ENCODE assay signal across 19 cellular contexts in the genomic region with DNA sequence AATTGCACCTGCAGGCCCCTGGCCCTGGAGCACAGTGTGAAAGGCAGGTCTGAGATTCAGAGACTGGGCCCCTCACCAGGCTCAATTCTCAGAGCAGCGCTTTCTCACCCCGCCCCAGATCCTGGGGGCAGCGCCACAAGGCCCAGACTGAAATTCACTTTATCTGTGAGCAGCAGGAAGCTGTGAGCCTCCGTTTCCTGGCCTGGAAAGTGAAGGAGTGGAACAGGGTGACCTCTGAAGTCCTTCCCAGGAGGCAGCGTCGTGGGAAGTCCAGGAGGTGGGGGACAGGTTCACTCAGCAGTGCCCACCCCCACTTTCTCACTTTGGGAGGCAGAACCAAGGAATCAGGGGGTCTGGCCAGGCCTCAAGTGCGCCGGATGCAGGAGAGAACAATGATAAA.
DNase-seq lines count a peak whose midpoint lies in the region; ATAC-seq and TF ChIP-seq lines count a peak whose summit lies in the region.
"Had no signal": no experiment of that assay in that cellular context is flagged by ENCODE, and none has a peak within 500 bp of the region (broad histone marks: within the 10 kb centered on the region; RNA-seq: fewer than 3 reads in every experiment).

No MANE protein-coding gene starts in this region.

- H3K4me2 ChIP-seq in DND-41 (ENCODE audit: insufficient read depth, low read length), result no peak overlapping the region

- no peaks in the 10 kb centered on the region for H3K36me3 Mint-ChIP-seq in activated naive CD4-positive, alpha-beta T cell treated with anti-CD3 and anti-CD28 coated beads, Interleukin-2, amount 10 ng/mL, durations not matched to agents 7 days and 5 days
- H3K36me3 Mint-ChIP-seq: CD4-positive, alpha-beta memory T cell had no signal

- no peak overlapping the region for H3K27ac Mint-ChIP-seq in activated naive CD4-positive, alpha-beta T cell treated with anti-CD3 and anti-CD28 coated beads, Interleukin-2, amount 10 ng/mL, durations not matched to agents 7 days and 5 days
- H3K27ac Mint-ChIP-seq: CD4-positive, alpha-beta memory T cell had no signal

- H3K36me3 ChIP-seq in DND-41 (ENCODE audit: insufficient read depth, low read length) (no peaks in the 10 kb centered on the region), testis (ENCODE audit: low read depth, missing control alignments) (no peaks in the 10 kb centered on the region)
- H3K36me3 ChIP-seq: SJCRH30 had no signal

- no peak for TF ChIP-seq POLR2A in testis (IDR thresholded peaks at IDR 0.05)

- H3K27ac ChIP-seq in DND-41 (ENCODE audit: low read length), result peak overlapping the region; percentile 39; the same call in 1 of the 2 replicates
- H3K27ac ChIP-seq in testis, result no peak overlapping the region
- H3K27ac ChIP-seq: GM23248, HL-60, SJCRH30 had no signal

- H3K9me3 ChIP-seq in DND-41 (ENCODE audit: insufficient read depth, low read length, severe bottlenecking) (no peaks in the 10 kb centered on the region), testis (no peaks in the 10 kb centered on the region)
- H3K9me3 ChIP-seq: SJCRH30 had no signal

- H3K9me3 Mint-ChIP-seq in activated naive CD4-positive, alpha-beta T cell treated with anti-CD3 and anti-CD28 coated beads, Interleukin-2, amount 10 ng/mL, durations not matched to agents 7 days and 5 days, result no peaks in the 10 kb centered on the region

- H2AFZ ChIP-seq in DND-41 (ENCODE audit: low read depth, low read length), result no peak overlapping the region
- H2AFZ ChIP-seq: GM23248 had no signal

- no peak for ATAC-seq in DND-41 (ENCODE audit: insufficient read depth, low read depth)

- H3K9ac ChIP-seq in DND-41 (ENCODE audit: low read depth, low read length), result no peak overlapping the region
- H3K9ac ChIP-seq: GM23248 had no signal

- CTCF ChIA-PET in activated naive CD4-positive, alpha-beta T cell treated with anti-CD3 and anti-CD28 coated beads, Interleukin-2, amount 10 ng/mL, durations not matched to agents 7 days and 5 days (lab: Charles Lee), result no interaction called here

- H3K4me1 ChIP-seq in DND-41 (ENCODE audit: insufficient read depth, low read length), result peaks cover 11% of the 10 kb centered on the region; the same call in 1 of the 2 replicates
- peaks cover 6% of the 10 kb centered on the region for H3K4me1 ChIP-seq in testis
- H3K4me1 ChIP-seq: SJCRH30 had no signal

- no peak overlapping the region for H3K4me3 Mint-ChIP-seq in activated naive CD4-positive, alpha-beta T cell treated with anti-CD3 and anti-CD28 coated beads, Interleukin-2, amount 10 ng/mL, durations not matched to agents 7 days and 5 days
- H3K4me3 Mint-ChIP-seq: CD4-positive, alpha-beta memory T cell had no signal

- intact Hi-C loops in testis (cut with DNase I; ENCODE audit: low total_unique reads), result no loop called here

- H3K27me3 ChIP-seq in DND-41 (ENCODE audit: insufficient read depth, low read length, poor library complexity) (no peaks in the 10 kb centered on the region), testis (no peaks in the 10 kb centered on the region)

- H4K20me1 ChIP-seq in DND-41 (ENCODE audit: insufficient read depth, low read length), result no peaks in the 10 kb centered on the region

- peaks cover 13% of the 10 kb centered on the region for H3K27me3 Mint-ChIP-seq in activated naive CD4-positive, alpha-beta T cell treated with anti-CD3 and anti-CD28 coated beads, Interleukin-2, amount 10 ng/mL, durations not matched to agents 7 days and 5 days

- no peaks in the 10 kb centered on the region for H3K4me1 Mint-ChIP-seq in activated naive CD4-positive, alpha-beta T cell treated with anti-CD3 and anti-CD28 coated beads, Interleukin-2, amount 10 ng/mL, durations not matched to agents 7 days and 5 days

- H3K79me2 ChIP-seq in DND-41 (ENCODE audit: insufficient read depth, low read length), result no peaks in the 10 kb centered on the region

- 51 to 66% methylated on average over 8 of the region's 8 CpGs for WGBS in testis, 2 donors

- H3K4me3 ChIP-seq in DND-41 (ENCODE audit: low read depth in 1 of 2, low read length in 2 of 2) (no peak overlapping the region), testis (no peak overlapping the region)
- H3K4me3 ChIP-seq: GM23248, SJCRH30 had no signal

- peak; percentile 3 for DNase-seq in activated naive CD4-positive, alpha-beta T cell treated with anti-CD3 and anti-CD28 coated beads, Interleukin-2, amount 10 ng/mL, durations not matched to agents 7 days and 5 days
- no peak for DNase-seq in activated naive CD4-positive, alpha-beta T cell treated with anti-CD3 and anti-CD28 coated beads, Interleukin-2, amount 50 U/mL, for 16 hours
- DNase-seq in DND-41, result no peak
- DNase-seq in mesenteric fat pad (ENCODE audit: low spot score), result peak; percentile 59
- peak; percentile 22 for DNase-seq in testis
- DNase-seq in NCI-H1417 (lab: John Stamatoyannopoulos, UW), result no peak
- DNase-seq in stimulated activated CD4-positive, alpha-beta T cell treated with anti-CD3 and anti-CD28 coated beads, Interleukin-2, amount 100 ng/mL, for 48 hours, result no peak
- no peak for DNase-seq in NCI-H774 (lab: John Stamatoyannopoulos, UW)
- DNase-seq: CD4-positive, alpha-beta memory T cell; DMS79 treated with DMSO at 0.1 percent for 48 hours; GDM1; GM23248; KG1; NCI-H1092; NCI-H1694; NCI-H345; NCI-H748 treated with DMSO at 0.1 percent for 48 hours; SJCRH30 had no signal

- TF ChIP-seq CTCF in DND-41 (IDR thresholded peaks at IDR 0.05; ENCODE audit: borderline replicate concordance, extremely low read depth, low read length, poor library complexity, severe bottlenecking) (no peak), testis (IDR thresholded peaks at IDR 0.05) (no peak)

Comparison
In these comparisons a context has a peak if more than half of its experiments do, and no peak if none do; other contexts are left out.
1. DNase-seq: peak in activated naive CD4-positive, alpha-beta T cell treated with anti-CD3 and anti-CD28 coated beads, Interleukin-2, amount 10 ng/mL, durations not matched to agents 7 days and 5 days (single experiment), mesenteric fat pad (single experiment) and testis (single experiment); none in activated naive CD4-positive, alpha-beta T cell treated with anti-CD3 and anti-CD28 coated beads, Interleukin-2, amount 50 U/mL, for 16 hours (single experiment), DND-41 (single experiment), NCI-H1417 (0 of 3), stimulated activated CD4-positive, alpha-beta T cell treated with anti-CD3 and anti-CD28 coated beads, Interleukin-2, amount 100 ng/mL, for 48 hours (0 of 2) and NCI-H774 (single experiment).